ENCODE assay signal across 8 cellular contexts in genomic region chrX:154428176-154429171, GRCh38. TPM values are rescaled to one million over a fixed set of nuclear protein-coding genes. Genes with fewer than 3 reads are reported as not detected.
DNase-seq lines count a peak whose midpoint lies in the region; ATAC-seq, FAIRE-seq and TF ChIP-seq lines count a peak whose summit lies in the region.

TSS of gene ATP6AP1 (plus strand) at chrX:154428677. CDS start at chrX:154428693, 16 bp downstream.

- DNase-seq in A673 (ENCODE audit: low spot score) (peak; percentile 94), NCI-H2196 treated with DMSO at 0.1 percent for 48 hours (lab: John Stamatoyannopoulos, UW; ENCODE audit: unreplicated experiment) (peak; percentile 69), bronchial epithelial cell (ENCODE audit: low read depth) (peak; percentile 75), immature natural killer cell (peak; percentile 88 to 90 (median 89)), smooth muscle cell of the brain vasculature (ENCODE audit: low read depth, low spot score) (peak; percentile 74)

- H3K9me3 ChIP-seq in A673 (ENCODE audit: low read depth, low read length, poor library complexity, severe bottlenecking), result no peaks in the 10 kb centered on the region

- H3K36me3 ChIP-seq in A673 (ENCODE audit: insufficient read depth, low read length, poor library complexity, severe bottlenecking), result peaks cover 4% of the 10 kb centered on the region
- H3K36me3 ChIP-seq in bronchial epithelial cell (ENCODE audit: control insufficient read depth, insufficient read depth, low read length), result peaks cover 3% of the 10 kb centered on the region

- H3K4me3 Mint-ChIP-seq in immature natural killer cell, result peak within 1 kb of the TSS; percentile 73 to 85 (median 80)

- H3K9me3 Mint-ChIP-seq in immature natural killer cell, result no peaks in the 10 kb centered on the region

- peak; percentile 95 for ATAC-seq in GM18867 (IDR thresholded peaks at IDR 0.05; ENCODE audit: unreplicated experiment)
- peak; percentile 96 for ATAC-seq in HG03103 (IDR thresholded peaks at IDR 0.05; ENCODE audit: low read depth, unreplicated experiment)

- POLR2A ChIA-PET in A673 (lab: Charles Lee; ENCODE audit: low non-redundant PET), result no interaction called here

- peaks cover 5% of the 10 kb centered on the region for H3K4me1 ChIP-seq in A673 (ENCODE audit: insufficient read depth, low read length, poor library complexity, severe bottlenecking)

- 0 out of 2 replicates have a peak, but pooled peaks have one; percentile 15 for TF ChIP-seq CTCF in A673 (conservative IDR thresholded peaks at IDR 0.05; ENCODE audit: low read depth, low read length)
- TF ChIP-seq CTCF in WI38 (IDR thresholded peaks at IDR 0.05; ENCODE audit: low read depth, low read length), result no peak
- TF ChIP-seq CTCF in bronchial epithelial cell (IDR thresholded peaks at IDR 0.05; ENCODE audit: insufficient read depth, low read length, severe bottlenecking), result peak; percentile 10

- H3K27me3 ChIP-seq in A673 (replicated peaks; ENCODE audit: insufficient read depth, low read depth, low read length, poor library complexity) (no peaks in the 10 kb centered on the region), bronchial epithelial cell (ENCODE audit: control insufficient read depth, insufficient read depth, low read length) (no peaks in the 10 kb centered on the region)

- no TSS peak for BruUV-seq in A673 (replicated peaks; lab: Mats Ljungman, UMichigan)

- H3K36me3 Mint-ChIP-seq in immature natural killer cell, result peaks cover 0 to 4% (median 0%) of the 10 kb centered on the region in 3 donors

- peaks cover 3 to 15% (median 11%) of the 10 kb centered on the region in 3 donors for H3K27me3 Mint-ChIP-seq in immature natural killer cell (ENCODE audit: low read depth in 3 of 3)

- peak within 1 kb of the TSS; percentile 29 to 85 (median 74) for H3K27ac Mint-ChIP-seq in immature natural killer cell

- FAIRE-seq in bronchial epithelial cell (lab: Jason Lieb, UNC), result no peak

- H3K4me3 ChIP-seq in A673 (ENCODE audit: low read depth, low read length, poor library complexity, severe bottlenecking), result peak within 1 kb of the TSS; percentile 73
- peak within 1 kb of the TSS; percentile 65 for H3K4me3 ChIP-seq in WI38 (ENCODE audit: low read depth, low read length)
- H3K4me3 ChIP-seq in bronchial epithelial cell (ENCODE audit: low read depth, low read length), result peak within 1 kb of the TSS; percentile 59

- H3K4me1 Mint-ChIP-seq in immature natural killer cell, result peaks cover 21 to 25% of the 10 kb centered on the region in 2 donors

- CTCF ChIA-PET in A673 (lab: Charles Lee), result interaction anchor here (0.6 kb wide), 1 partner anchor 300 kb away, joined by 9 read pairs; no protein-coding TSS in a partner anchor

- H3K27ac ChIP-seq in A673 (ENCODE audit: low read depth, low read length, poor library complexity, severe bottlenecking), result peak within 1 kb of the TSS; percentile 67

- intact Hi-C loops in A673 (cut with micrococcal nuclease; ENCODE audit: unreplicated experiment), result no loop called here

RNA-seq across cellular contexts. Expression of gene ATP6AP1, which starts in this region (rescaled TPM):
- 77.1 and 77.5 TPM in 2 replicates for total RNA-seq in A673 (2021)
- 44.0 and 51.7 TPM in 2 replicates for total RNA-seq in bronchial epithelial cell
- polyA plus RNA-seq in immature natural killer cell, result 100 to 1,000 TPM in 2 of 3 donors, 10 to 100 TPM in 1; 98.3 to 193 (median 154) TPM

Comparison
In these comparisons a context has a peak if more than half of its experiments do, and no peak if none do; other contexts are left out.
1. Peak in every context shown above with its lines: DNase-seq, ATAC-seq, H3K4me3 ChIP-seq and H3K27ac ChIP-seq.